In the genomic region with DNA sequence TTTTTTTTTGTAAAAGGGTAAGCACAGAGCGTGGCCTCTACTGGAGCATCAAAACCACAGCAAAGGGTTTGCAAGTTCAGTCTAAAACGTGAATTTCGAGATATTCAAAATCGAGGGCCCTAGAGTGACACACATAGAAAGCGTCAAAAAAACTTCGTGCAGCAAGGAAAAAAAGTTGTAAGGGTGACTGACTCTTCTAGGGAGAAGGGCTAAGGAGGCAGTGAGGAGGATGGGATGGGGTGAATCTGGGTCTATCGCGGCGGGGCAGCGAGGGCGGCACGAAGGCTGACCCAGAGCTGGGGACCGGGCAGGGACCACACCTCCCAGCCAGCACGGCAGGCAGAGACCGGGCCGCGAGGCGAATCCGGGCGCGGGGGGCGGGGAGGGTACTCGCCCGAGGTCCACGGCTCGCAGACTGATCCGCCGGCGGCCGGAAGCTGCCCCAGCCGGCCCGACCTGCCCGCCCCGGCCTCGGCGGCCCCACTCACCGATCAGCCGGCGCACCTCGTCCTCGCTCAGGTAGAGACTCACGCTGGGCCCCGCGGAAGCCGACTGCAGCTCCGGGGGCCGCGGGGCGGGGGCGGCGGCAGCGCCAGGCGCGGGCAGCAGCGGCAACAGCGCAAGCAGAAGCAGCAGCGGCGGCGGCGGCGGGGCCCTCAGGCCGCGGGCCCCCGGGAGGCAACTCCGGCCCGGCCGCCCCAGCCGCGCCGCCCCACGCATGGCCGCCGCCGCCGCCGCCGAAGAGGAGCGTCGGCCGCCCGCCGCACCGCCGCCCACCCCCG, we compare ENCODE assay signal across 1 cellular context.
TF ChIP-seq lines count a peak whose summit lies in the region.

No MANE protein-coding gene starts in this region.

TF ChIP-seq in HepG2, 621 proteins besides CTCF, POLR2A, EP300 and RAD21 (continued from another document and continues in another):
- TF ChIP-seq, protein P1, sequence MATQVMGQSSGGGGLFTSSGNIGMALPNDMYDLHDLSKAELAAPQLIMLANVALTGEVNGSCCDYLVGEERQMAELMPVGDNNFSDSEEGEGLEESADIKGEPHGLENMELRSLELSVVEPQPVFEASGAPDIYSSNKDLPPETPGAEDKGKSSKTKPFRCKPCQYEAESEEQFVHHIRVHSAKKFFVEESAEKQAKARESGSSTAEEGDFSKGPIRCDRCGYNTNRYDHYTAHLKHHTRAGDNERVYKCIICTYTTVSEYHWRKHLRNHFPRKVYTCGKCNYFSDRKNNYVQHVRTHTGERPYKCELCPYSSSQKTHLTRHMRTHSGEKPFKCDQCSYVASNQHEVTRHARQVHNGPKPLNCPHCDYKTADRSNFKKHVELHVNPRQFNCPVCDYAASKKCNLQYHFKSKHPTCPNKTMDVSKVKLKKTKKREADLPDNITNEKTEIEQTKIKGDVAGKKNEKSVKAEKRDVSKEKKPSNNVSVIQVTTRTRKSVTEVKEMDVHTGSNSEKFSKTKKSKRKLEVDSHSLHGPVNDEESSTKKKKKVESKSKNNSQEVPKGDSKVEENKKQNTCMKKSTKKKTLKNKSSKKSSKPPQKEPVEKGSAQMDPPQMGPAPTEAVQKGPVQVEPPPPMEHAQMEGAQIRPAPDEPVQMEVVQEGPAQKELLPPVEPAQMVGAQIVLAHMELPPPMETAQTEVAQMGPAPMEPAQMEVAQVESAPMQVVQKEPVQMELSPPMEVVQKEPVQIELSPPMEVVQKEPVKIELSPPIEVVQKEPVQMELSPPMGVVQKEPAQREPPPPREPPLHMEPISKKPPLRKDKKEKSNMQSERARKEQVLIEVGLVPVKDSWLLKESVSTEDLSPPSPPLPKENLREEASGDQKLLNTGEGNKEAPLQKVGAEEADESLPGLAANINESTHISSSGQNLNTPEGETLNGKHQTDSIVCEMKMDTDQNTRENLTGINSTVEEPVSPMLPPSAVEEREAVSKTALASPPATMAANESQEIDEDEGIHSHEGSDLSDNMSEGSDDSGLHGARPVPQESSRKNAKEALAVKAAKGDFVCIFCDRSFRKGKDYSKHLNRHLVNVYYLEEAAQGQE (IDR thresholded peaks at IDR 0.05; ENCODE audit: borderline replicate concordance in 1 of 2, low read depth in 1 of 2, low read length in 2 of 2), result 0 out of 4 replicates have a peak, but pooled peaks of 1 of the 2 experiments have one; percentile 24
- TF ChIP-seq, protein P2, sequence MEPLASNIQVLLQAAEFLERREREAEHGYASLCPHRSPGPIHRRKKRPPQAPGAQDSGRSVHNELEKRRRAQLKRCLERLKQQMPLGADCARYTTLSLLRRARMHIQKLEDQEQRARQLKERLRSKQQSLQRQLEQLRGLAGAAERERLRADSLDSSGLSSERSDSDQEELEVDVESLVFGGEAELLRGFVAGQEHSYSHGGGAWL (CRISPR knock-in tag; IDR thresholded peaks at IDR 0.05), result 0 out of 2 replicates have a peak, but pooled peaks have one; percentile 9
- no peak for TF ChIP-seq ZSCAN12 (CRISPR knock-in tag; IDR thresholded peaks at IDR 0.05)
- peak; percentile 56; the same call in 1 of the 2 replicates for TF ChIP-seq KDM3A (CRISPR knock-in tag; IDR thresholded peaks at IDR 0.05; ENCODE audit: low read depth)
- TF ChIP-seq KDM5A (IDR thresholded peaks at IDR 0.05; ENCODE audit: borderline replicate concordance, low read length), result no peak
- TF ChIP-seq, protein P3, sequence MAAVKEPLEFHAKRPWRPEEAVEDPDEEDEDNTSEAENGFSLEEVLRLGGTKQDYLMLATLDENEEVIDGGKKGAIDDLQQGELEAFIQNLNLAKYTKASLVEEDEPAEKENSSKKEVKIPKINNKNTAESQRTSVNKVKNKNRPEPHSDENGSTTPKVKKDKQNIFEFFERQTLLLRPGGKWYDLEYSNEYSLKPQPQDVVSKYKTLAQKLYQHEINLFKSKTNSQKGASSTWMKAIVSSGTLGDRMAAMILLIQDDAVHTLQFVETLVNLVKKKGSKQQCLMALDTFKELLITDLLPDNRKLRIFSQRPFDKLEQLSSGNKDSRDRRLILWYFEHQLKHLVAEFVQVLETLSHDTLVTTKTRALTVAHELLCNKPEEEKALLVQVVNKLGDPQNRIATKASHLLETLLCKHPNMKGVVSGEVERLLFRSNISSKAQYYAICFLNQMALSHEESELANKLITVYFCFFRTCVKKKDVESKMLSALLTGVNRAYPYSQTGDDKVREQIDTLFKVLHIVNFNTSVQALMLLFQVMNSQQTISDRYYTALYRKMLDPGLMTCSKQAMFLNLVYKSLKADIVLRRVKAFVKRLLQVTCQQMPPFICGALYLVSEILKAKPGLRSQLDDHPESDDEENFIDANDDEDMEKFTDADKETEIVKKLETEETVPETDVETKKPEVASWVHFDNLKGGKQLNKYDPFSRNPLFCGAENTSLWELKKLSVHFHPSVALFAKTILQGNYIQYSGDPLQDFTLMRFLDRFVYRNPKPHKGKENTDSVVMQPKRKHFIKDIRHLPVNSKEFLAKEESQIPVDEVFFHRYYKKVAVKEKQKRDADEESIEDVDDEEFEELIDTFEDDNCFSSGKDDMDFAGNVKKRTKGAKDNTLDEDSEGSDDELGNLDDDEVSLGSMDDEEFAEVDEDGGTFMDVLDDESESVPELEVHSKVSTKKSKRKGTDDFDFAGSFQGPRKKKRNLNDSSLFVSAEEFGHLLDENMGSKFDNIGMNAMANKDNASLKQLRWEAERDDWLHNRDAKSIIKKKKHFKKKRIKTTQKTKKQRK (IDR thresholded peaks at IDR 0.05; ENCODE audit: low read length), result no peak
- peak; percentile 14; the same call in 1 of the 2 replicates for TF ChIP-seq FOXK1 (CRISPR knock-in tag; IDR thresholded peaks at IDR 0.05; ENCODE audit: borderline replicate concordance, low read depth)
- TF ChIP-seq, protein P4, sequence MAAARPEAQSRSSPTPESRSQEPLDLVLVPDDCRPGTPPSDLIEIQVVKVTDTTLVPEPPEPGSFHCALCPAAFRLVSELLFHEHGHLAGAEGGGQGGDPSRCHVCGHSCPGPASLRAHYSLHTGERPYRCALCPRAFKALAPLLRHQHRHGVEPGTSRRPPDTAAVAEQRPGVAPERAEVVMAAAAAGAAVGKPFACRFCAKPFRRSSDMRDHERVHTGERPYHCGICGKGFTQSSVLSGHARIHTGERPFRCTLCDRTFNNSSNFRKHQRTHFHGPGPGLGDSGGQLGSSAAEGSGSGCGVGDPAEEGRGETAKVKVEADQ (CRISPR knock-in tag; IDR thresholded peaks at IDR 0.05; ENCODE audit: borderline replicate concordance), result no peak
- TF ChIP-seq ZZZ3 (CRISPR knock-in tag; IDR thresholded peaks at IDR 0.05; ENCODE audit: borderline replicate concordance), result 0 out of 2 replicates have a peak, but pooled peaks have one; percentile 32
- TF ChIP-seq, protein P5, sequence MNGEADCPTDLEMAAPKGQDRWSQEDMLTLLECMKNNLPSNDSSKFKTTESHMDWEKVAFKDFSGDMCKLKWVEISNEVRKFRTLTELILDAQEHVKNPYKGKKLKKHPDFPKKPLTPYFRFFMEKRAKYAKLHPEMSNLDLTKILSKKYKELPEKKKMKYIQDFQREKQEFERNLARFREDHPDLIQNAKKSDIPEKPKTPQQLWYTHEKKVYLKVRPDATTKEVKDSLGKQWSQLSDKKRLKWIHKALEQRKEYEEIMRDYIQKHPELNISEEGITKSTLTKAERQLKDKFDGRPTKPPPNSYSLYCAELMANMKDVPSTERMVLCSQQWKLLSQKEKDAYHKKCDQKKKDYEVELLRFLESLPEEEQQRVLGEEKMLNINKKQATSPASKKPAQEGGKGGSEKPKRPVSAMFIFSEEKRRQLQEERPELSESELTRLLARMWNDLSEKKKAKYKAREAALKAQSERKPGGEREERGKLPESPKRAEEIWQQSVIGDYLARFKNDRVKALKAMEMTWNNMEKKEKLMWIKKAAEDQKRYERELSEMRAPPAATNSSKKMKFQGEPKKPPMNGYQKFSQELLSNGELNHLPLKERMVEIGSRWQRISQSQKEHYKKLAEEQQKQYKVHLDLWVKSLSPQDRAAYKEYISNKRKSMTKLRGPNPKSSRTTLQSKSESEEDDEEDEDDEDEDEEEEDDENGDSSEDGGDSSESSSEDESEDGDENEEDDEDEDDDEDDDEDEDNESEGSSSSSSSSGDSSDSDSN (CRISPR knock-in tag; IDR thresholded peaks at IDR 0.05), result peak; percentile 89; the same call in 1 of the 2 replicates
- 0 out of 2 replicates have a peak, but pooled peaks have one; percentile 33 for TF ChIP-seq ZNF431 (CRISPR knock-in tag; IDR thresholded peaks at IDR 0.05; ENCODE audit: borderline replicate concordance, low read depth)
- peak; percentile 66 for TF ChIP-seq ETV5 (CRISPR knock-in tag; IDR thresholded peaks at IDR 0.05; ENCODE audit: borderline replicate concordance)
- TF ChIP-seq, protein P6, sequence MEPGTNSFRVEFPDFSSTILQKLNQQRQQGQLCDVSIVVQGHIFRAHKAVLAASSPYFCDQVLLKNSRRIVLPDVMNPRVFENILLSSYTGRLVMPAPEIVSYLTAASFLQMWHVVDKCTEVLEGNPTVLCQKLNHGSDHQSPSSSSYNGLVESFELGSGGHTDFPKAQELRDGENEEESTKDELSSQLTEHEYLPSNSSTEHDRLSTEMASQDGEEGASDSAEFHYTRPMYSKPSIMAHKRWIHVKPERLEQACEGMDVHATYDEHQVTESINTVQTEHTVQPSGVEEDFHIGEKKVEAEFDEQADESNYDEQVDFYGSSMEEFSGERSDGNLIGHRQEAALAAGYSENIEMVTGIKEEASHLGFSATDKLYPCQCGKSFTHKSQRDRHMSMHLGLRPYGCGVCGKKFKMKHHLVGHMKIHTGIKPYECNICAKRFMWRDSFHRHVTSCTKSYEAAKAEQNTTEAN (CRISPR knock-in tag; conservative IDR thresholded peaks at IDR 0.05), result 0 out of 2 replicates have a peak, but pooled peaks have one; percentile 21
- TF ChIP-seq RARA (CRISPR knock-in tag; IDR thresholded peaks at IDR 0.05), result 0 out of 2 replicates have a peak, but pooled peaks have one; percentile 18
- TF ChIP-seq, protein P7, sequence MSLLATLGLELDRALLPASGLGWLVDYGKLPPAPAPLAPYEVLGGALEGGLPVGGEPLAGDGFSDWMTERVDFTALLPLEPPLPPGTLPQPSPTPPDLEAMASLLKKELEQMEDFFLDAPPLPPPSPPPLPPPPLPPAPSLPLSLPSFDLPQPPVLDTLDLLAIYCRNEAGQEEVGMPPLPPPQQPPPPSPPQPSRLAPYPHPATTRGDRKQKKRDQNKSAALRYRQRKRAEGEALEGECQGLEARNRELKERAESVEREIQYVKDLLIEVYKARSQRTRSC (CRISPR knock-in tag; IDR thresholded peaks at IDR 0.05; ENCODE audit: low read depth), result peak; percentile 66; the same call in 1 of the 2 replicates
- TF ChIP-seq, protein P8, sequence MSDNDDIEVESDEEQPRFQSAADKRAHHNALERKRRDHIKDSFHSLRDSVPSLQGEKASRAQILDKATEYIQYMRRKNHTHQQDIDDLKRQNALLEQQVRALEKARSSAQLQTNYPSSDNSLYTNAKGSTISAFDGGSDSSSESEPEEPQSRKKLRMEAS (IDR thresholded peaks at IDR 0.05), result peak; percentile 48; the same call in 1 of the 2 replicates
- no peak for TF ChIP-seq TP53 (CRISPR knock-in tag; conservative IDR thresholded peaks at IDR 0.05)
- no peak for TF ChIP-seq ZNF282 (IDR thresholded peaks at IDR 0.05; ENCODE audit: partially characterized antibody)
- peak; percentile 28; the same call in 1 of the 2 replicates for TF ChIP-seq PRMT3 (CRISPR knock-in tag; IDR thresholded peaks at IDR 0.05; ENCODE audit: borderline replicate concordance, low read depth)
- TF ChIP-seq KDM4B (CRISPR knock-in tag; IDR thresholded peaks at IDR 0.05), result peak; percentile 56; the same call in 1 of the 2 replicates
- TF ChIP-seq FOSL2 (CRISPR knock-in tag; IDR thresholded peaks at IDR 0.05), result peak; percentile 19; the same call in 1 of the 2 replicates
- 0 out of 2 replicates have a peak, but pooled peaks have one; percentile 6 for TF ChIP-seq ZIK1 (CRISPR knock-in tag; IDR thresholded peaks at IDR 0.05; ENCODE audit: borderline replicate concordance, low read depth)
- no peak for TF ChIP-seq RFX1 (IDR thresholded peaks at IDR 0.05)
- no peak for TF ChIP-seq HMG20B (CRISPR knock-in tag; conservative IDR thresholded peaks at IDR 0.05)
- TF ChIP-seq SAP130 (CRISPR knock-in tag; IDR thresholded peaks at IDR 0.05; ENCODE audit: low read depth), result peak; percentile 66; the same call in 1 of the 2 replicates
- no peak for TF ChIP-seq ZFP1 (CRISPR knock-in tag; IDR thresholded peaks at IDR 0.05)
- TF ChIP-seq SMAD3 (CRISPR knock-in tag; IDR thresholded peaks at IDR 0.05), result no peak
- TF ChIP-seq, protein P9, sequence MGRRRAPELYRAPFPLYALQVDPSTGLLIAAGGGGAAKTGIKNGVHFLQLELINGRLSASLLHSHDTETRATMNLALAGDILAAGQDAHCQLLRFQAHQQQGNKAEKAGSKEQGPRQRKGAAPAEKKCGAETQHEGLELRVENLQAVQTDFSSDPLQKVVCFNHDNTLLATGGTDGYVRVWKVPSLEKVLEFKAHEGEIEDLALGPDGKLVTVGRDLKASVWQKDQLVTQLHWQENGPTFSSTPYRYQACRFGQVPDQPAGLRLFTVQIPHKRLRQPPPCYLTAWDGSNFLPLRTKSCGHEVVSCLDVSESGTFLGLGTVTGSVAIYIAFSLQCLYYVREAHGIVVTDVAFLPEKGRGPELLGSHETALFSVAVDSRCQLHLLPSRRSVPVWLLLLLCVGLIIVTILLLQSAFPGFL (CRISPR knock-in tag; IDR thresholded peaks at IDR 0.05), result no peak
- TF ChIP-seq FOXO1 (CRISPR knock-in tag; IDR thresholded peaks at IDR 0.05), result peak; percentile 52; the same call in 1 of the 2 replicates
- TF ChIP-seq ZNF136 (CRISPR knock-in tag; IDR thresholded peaks at IDR 0.05; ENCODE audit: low read depth), result no peak
- peak; percentile 55 for TF ChIP-seq RBFOX2 (IDR thresholded peaks at IDR 0.05; ENCODE audit: low read depth, low read length)
- no peak for TF ChIP-seq RELA (CRISPR knock-in tag; IDR thresholded peaks at IDR 0.05)
- peak; percentile 6; the same call in 1 of the 2 replicates for TF ChIP-seq KLF12 (CRISPR knock-in tag; IDR thresholded peaks at IDR 0.05; ENCODE audit: borderline replicate concordance)
- TF ChIP-seq NFYB (CRISPR knock-in tag; IDR thresholded peaks at IDR 0.05), result 0 out of 2 replicates have a peak, but pooled peaks have one; percentile 14
- TF ChIP-seq, protein P10, sequence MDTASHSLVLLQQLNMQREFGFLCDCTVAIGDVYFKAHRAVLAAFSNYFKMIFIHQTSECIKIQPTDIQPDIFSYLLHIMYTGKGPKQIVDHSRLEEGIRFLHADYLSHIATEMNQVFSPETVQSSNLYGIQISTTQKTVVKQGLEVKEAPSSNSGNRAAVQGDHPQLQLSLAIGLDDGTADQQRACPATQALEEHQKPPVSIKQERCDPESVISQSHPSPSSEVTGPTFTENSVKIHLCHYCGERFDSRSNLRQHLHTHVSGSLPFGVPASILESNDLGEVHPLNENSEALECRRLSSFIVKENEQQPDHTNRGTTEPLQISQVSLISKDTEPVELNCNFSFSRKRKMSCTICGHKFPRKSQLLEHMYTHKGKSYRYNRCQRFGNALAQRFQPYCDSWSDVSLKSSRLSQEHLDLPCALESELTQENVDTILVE (CRISPR knock-in tag; IDR thresholded peaks at IDR 0.05), result peak; percentile 38; the same call in 1 of the 2 replicates
- TF ChIP-seq FOXA3 (CRISPR knock-in tag; IDR thresholded peaks at IDR 0.05), result 0 out of 2 replicates have a peak, but pooled peaks have one; percentile 6
- peak; percentile 87 for TF ChIP-seq KMT2A (CRISPR knock-in tag; IDR thresholded peaks at IDR 0.05)
- no peak for TF ChIP-seq ZNF12 (CRISPR knock-in tag; IDR thresholded peaks at IDR 0.05)
- TF ChIP-seq ZNF549 (CRISPR knock-in tag; IDR thresholded peaks at IDR 0.05), result no peak
- TF ChIP-seq MED1 (CRISPR knock-in tag; IDR thresholded peaks at IDR 0.05), result peak; percentile 26; the same call in 1 of the 2 replicates
- TF ChIP-seq KLF6 (CRISPR knock-in tag; IDR thresholded peaks at IDR 0.05), result 0 out of 2 replicates have a peak, but pooled peaks have one; percentile 42
